Comparison of ENCODE assay signal across 1 cellular context in the genomic region with DNA sequence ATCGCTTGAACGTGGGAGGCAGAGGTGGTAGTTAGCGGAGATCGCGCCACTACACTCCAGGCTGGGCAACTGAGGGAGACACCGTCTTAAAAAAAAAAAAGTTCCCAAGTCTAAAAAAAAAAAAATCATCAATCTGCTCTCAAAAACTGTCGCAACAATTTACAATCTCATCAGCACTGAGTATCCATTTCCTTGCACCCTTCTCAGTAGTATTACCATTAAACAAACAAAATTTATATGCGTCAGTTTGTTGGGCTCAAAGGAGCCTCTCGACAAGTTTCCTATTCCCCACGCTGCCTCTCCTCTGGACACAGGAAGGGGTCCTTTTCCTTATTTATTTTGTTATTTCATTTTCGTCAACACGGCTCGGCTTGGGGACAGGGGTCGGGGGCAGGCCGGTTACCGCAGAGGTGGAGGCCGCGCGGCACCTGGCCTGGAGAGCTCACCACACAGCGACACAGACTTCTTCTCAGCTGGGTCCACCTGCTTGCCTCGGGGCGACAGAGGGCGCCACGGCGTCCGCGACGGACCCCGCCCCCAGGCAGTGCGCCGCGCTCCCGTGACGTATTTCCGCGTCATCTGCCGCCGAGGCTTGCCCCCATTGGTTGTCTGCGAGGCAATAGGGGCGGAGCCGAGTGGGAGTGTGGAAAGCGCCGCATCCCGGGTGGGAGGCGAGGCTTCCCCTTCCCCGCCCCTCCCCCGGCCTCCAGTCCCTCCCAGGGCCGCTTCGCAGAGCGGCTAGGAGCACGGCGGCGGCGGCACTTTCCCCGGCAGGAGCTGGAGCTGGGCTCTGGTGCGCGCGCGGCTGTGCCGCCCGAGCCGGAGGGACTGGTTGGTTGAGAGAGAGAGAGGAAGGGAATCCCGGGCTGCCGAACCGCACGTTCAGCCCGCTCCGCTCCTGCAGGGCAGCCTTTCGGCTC.
TF ChIP-seq lines count a peak whose summit lies in the region.

Gene MAP2K1, plus strand, starts transcription at position 709 of the 920 bp plus-strand sequence. CDS start 436 bp downstream, outside the sequence.

TF ChIP-seq in K562, 482 proteins besides CTCF, POLR2A, EP300 and RAD21 (continued from another document and continues in another):
- TF ChIP-seq, protein P1, sequence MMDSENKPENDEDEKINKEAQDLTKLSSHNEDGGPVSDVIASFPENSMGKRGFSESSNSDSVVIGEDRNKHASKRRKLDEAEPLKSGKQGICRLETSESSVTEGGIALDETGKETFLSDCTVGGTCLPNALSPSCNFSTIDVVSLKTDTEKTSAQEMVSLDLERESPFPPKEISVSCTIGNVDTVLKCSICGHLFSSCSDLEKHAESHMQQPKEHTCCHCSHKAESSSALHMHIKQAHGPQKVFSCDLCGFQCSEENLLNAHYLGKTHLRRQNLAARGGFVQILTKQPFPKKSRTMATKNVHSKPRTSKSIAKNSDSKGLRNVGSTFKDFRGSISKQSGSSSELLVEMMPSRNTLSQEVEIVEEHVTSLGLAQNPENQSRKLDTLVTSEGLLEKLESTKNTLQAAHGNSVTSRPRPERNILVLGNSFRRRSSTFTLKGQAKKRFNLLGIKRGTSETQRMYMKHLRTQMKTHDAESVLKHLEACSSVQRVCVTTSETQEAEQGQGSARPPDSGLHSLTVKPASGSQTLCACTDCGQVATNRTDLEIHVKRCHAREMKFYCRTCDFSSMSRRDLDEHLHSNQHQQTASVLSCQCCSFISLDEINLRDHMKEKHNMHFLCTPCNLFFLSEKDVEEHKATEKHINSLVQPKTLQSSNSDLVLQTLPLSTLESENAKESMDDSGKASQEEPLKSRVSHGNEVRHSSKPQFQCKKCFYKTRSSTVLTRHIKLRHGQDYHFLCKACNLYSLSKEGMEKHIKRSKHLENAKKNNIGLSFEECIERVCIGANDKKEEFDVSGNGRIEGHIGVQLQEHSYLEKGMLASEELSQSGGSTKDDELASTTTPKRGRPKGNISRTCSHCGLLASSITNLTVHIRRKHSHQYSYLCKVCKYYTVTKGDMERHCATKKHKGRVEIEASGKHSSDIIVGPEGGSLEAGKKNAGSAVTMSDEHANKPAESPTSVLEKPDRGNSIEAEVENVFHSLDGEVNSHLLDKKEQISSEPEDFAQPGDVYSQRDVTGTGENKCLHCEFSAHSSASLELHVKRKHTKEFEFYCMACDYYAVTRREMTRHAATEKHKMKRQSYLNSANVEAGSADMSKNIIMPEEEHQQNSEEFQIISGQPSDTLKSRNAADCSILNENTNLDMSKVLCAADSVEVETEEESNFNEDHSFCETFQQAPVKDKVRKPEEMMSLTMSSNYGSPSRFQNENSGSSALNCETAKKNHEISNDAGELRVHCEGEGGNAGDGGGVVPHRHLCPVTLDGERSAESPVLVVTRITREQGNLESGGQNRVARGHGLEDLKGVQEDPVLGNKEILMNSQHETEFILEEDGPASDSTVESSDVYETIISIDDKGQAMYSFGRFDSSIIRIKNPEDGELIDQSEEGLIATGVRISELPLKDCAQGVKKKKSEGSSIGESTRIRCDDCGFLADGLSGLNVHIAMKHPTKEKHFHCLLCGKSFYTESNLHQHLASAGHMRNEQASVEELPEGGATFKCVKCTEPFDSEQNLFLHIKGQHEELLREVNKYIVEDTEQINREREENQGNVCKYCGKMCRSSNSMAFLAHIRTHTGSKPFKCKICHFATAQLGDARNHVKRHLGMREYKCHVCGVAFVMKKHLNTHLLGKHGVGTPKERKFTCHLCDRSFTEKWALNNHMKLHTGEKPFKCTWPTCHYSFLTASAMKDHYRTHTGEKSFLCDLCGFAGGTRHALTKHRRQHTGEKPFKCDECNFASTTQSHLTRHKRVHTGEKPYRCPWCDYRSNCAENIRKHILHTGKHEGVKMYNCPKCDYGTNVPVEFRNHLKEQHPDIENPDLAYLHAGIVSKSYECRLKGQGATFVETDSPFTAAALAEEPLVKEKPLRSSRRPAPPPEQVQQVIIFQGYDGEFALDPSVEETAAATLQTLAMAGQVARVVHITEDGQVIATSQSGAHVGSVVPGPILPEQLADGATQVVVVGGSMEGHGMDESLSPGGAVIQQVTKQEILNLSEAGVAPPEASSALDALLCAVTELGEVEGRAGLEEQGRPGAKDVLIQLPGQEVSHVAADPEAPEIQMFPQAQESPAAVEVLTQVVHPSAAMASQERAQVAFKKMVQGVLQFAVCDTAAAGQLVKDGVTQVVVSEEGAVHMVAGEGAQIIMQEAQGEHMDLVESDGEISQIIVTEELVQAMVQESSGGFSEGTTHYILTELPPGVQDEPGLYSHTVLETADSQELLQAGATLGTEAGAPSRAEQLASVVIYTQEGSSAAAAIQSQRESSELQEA (IDR thresholded peaks at IDR 0.05; ENCODE audit: low read depth): no peak
- peak; percentile 99 for TF ChIP-seq SP1 (CRISPR knock-in tag; IDR thresholded peaks at IDR 0.05)
- peak; percentile 89 for TF ChIP-seq DACH1 (IDR thresholded peaks at IDR 0.05; ENCODE audit: partially characterized antibody)
- no peak for TF ChIP-seq CBX5 (IDR thresholded peaks at IDR 0.05; ENCODE audit: borderline replicate concordance, low read depth)
- TF ChIP-seq, protein P2, sequence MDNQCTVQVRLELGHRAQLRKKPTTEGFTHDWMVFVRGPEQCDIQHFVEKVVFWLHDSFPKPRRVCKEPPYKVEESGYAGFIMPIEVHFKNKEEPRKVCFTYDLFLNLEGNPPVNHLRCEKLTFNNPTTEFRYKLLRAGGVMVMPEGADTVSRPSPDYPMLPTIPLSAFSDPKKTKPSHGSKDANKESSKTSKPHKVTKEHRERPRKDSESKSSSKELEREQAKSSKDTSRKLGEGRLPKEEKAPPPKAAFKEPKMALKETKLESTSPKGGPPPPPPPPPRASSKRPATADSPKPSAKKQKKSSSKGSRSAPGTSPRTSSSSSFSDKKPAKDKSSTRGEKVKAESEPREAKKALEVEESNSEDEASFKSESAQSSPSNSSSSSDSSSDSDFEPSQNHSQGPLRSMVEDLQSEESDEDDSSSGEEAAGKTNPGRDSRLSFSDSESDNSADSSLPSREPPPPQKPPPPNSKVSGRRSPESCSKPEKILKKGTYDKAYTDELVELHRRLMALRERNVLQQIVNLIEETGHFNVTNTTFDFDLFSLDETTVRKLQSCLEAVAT (IDR thresholded peaks at IDR 0.05): peak; percentile 37 to 63; a peak in 1 of 4 replicates
- TF ChIP-seq, protein P3, sequence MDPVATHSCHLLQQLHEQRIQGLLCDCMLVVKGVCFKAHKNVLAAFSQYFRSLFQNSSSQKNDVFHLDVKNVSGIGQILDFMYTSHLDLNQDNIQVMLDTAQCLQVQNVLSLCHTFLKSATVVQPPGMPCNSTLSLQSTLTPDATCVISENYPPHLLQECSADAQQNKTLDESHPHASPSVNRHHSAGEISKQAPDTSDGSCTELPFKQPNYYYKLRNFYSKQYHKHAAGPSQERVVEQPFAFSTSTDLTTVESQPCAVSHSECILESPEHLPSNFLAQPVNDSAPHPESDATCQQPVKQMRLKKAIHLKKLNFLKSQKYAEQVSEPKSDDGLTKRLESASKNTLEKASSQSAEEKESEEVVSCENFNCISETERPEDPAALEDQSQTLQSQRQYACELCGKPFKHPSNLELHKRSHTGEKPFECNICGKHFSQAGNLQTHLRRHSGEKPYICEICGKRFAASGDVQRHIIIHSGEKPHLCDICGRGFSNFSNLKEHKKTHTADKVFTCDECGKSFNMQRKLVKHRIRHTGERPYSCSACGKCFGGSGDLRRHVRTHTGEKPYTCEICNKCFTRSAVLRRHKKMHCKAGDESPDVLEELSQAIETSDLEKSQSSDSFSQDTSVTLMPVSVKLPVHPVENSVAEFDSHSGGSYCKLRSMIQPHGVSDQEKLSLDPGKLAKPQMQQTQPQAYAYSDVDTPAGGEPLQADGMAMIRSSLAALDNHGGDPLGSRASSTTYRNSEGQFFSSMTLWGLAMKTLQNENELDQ (CRISPR knock-in tag; IDR thresholded peaks at IDR 0.05; ENCODE audit: borderline replicate concordance): no peak
- peak; percentile 99 for TF ChIP-seq CREM (IDR thresholded peaks at IDR 0.05; ENCODE audit: low read depth)
- TF ChIP-seq ZNF41 (CRISPR knock-in tag; conservative IDR thresholded peaks at IDR 0.05): no peak
- TF ChIP-seq ZNF512 (tag; IDR thresholded peaks at IDR 0.05): no peak
- TF ChIP-seq HNRNPL (IDR thresholded peaks at IDR 0.05; ENCODE audit: low read depth, low read length): no peak
- TF ChIP-seq MECOM (CRISPR knock-in tag; IDR thresholded peaks at IDR 0.05): no peak
- TF ChIP-seq E2F6 (IDR thresholded peaks at IDR 0.05; ENCODE audit: borderline replicate concordance in 1 of 2, extremely low read depth in 1 of 2, insufficient read depth in 1 of 2, insufficient read length in 1 of 2, low read depth in 1 of 2, low read length in 1 of 2, poor library complexity in 1 of 2, severe bottlenecking in 1 of 2): peak; percentile 83
- TF ChIP-seq ELK1 (CRISPR knock-in tag; IDR thresholded peaks at IDR 0.05): no peak
- TF ChIP-seq POU5F1 (IDR thresholded peaks at IDR 0.05; ENCODE audit: borderline replicate concordance, low read depth, low read length, partially characterized antibody): no peak
- TF ChIP-seq, protein P4, sequence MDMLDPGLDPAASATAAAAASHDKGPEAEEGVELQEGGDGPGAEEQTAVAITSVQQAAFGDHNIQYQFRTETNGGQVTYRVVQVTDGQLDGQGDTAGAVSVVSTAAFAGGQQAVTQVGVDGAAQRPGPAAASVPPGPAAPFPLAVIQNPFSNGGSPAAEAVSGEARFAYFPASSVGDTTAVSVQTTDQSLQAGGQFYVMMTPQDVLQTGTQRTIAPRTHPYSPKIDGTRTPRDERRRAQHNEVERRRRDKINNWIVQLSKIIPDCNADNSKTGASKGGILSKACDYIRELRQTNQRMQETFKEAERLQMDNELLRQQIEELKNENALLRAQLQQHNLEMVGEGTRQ (CRISPR knock-in tag; IDR thresholded peaks at IDR 0.05): peak; percentile 88
- TF ChIP-seq NCOR1 (IDR thresholded peaks at IDR 0.05): peak; percentile 53; the same call in 1 of the 2 replicates
- TF ChIP-seq, protein P5, sequence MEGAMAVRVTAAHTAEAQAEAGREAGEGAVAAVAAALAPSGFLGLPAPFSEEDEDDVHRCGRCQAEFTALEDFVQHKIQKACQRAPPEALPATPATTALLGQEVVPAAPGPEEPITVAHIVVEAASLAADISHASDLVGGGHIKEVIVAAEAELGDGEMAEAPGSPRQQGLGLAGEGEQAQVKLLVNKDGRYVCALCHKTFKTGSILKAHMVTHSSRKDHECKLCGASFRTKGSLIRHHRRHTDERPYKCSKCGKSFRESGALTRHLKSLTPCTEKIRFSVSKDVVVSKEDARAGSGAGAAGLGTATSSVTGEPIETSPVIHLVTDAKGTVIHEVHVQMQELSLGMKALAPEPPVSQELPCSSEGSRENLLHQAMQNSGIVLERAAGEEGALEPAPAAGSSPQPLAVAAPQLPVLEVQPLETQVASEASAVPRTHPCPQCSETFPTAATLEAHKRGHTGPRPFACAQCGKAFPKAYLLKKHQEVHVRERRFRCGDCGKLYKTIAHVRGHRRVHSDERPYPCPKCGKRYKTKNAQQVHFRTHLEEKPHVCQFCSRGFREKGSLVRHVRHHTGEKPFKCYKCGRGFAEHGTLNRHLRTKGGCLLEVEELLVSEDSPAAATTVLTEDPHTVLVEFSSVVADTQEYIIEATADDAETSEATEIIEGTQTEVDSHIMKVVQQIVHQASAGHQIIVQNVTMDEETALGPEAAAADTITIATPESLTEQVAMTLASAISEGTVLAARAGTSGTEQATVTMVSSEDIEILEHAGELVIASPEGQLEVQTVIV (CRISPR knock-in tag; IDR thresholded peaks at IDR 0.05; ENCODE audit: borderline replicate concordance): no peak
- TF ChIP-seq, protein P6, sequence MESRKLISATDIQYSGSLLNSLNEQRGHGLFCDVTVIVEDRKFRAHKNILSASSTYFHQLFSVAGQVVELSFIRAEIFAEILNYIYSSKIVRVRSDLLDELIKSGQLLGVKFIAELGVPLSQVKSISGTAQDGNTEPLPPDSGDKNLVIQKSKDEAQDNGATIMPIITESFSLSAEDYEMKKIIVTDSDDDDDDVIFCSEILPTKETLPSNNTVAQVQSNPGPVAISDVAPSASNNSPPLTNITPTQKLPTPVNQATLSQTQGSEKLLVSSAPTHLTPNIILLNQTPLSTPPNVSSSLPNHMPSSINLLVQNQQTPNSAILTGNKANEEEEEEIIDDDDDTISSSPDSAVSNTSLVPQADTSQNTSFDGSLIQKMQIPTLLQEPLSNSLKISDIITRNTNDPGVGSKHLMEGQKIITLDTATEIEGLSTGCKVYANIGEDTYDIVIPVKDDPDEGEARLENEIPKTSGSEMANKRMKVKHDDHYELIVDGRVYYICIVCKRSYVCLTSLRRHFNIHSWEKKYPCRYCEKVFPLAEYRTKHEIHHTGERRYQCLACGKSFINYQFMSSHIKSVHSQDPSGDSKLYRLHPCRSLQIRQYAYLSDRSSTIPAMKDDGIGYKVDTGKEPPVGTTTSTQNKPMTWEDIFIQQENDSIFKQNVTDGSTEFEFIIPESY (CRISPR knock-in tag; IDR thresholded peaks at IDR 0.05): 0 out of 2 replicates have a peak, but pooled peaks have one; percentile 36
- peak; percentile 90 for TF ChIP-seq RBFOX2 (IDR thresholded peaks at IDR 0.05; ENCODE audit: low read depth, low read length)
- TF ChIP-seq KLF1 (tag; IDR thresholded peaks at IDR 0.05): no peak
- TF ChIP-seq ADNP (tag; IDR thresholded peaks at IDR 0.05): no peak
